Comparison of ENCODE assay signal across 8 cellular contexts in the genomic region with DNA sequence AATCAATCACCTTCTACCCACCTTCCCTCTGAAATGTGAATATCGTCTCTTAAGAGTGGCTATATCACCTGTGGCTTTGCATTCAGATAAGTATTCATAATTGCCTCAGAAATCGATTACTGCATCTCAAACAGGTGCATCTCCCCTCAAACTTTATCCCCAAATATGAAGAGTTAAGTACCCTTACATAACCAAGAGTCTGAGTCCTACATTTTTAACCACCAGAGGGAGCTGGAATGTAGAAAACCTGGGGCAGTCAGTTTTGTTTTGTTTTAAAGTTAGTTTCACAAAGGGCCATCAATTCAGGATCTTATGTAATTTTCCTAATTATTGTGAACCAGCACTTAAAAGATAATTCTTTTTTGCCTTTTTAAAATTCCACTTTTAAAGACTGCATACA. TPM values are rescaled to one million over a fixed set of nuclear protein-coding genes. Genes with fewer than 3 reads are reported as not detected.
DNase-seq lines count a peak whose midpoint lies in the region; ATAC-seq, FAIRE-seq and TF ChIP-seq lines count a peak whose summit lies in the region.

No MANE protein-coding gene starts in this region.

- no peak overlapping the region for H3K18ac ChIP-seq in H1 (ENCODE audit: extremely low read depth, low read length)

- no peaks in the 10 kb centered on the region for H3K79me2 ChIP-seq in H1 (ENCODE audit: control insufficient read depth in 1 of 2, insufficient read depth in 2 of 2, low read length in 2 of 2)

- intact Hi-C loops in activated T-helper 2 cell treated with anti-CD3 and anti-CD28 coated beads, Interferon-gamma antibody, Interleukin-2, Interleukin-4, amounts not matched to agents 10 μg/mL and 5 μg/mL and 100 μg/mL, durations not matched to agents 14 hours and 24 hours and 36 hours (cut with micrococcal nuclease): loop anchor here (1.0 to 10.0 kb wide), 3 partner anchors 92 to 704 kb away; no protein-coding TSS in a partner anchor

- H3K23ac ChIP-seq in H1 (ENCODE audit: insufficient read length): no peak overlapping the region

- no peak overlapping the region for H3K56ac ChIP-seq in H1 (replicated peaks; ENCODE audit: insufficient read length, low read depth, low read length)

- H3K4me2 ChIP-seq in H1 (ENCODE audit: insufficient read depth in 1 of 2, low read depth in 2 of 2, low read length in 2 of 2): 0 out of 4 replicates have a peak overlapping the region, but pooled peaks of 1 of the 2 experiments have one; percentile 13

- TF ChIP-seq EP300 in H1 (IDR thresholded peaks at IDR 0.05; ENCODE audit: borderline replicate concordance in 1 of 2, low read depth in 2 of 2, low read length in 2 of 2): no peak

- H3K9ac ChIP-seq in H1 (replicated peaks in 1 of 4; ENCODE audit: extremely low read depth in 1 of 4, low read depth in 3 of 4, low read length in 3 of 4): no peak overlapping the region

- H3K9me3 ChIP-seq in RWPE2 (ENCODE audit: severe bottlenecking) (no peaks in the 10 kb centered on the region), H1 (ENCODE audit: insufficient read depth in 2 of 2, low read depth in 1 of 2, low read length in 1 of 2) (no peaks in the 10 kb centered on the region)

- H3K27me3 Mint-ChIP-seq in activated T-helper 2 cell treated with anti-CD3 and anti-CD28 coated beads, Interferon-gamma antibody, Interleukin-2, Interleukin-4, amounts not matched to agents 10 μg/mL and 5 μg/mL and 100 μg/mL, durations not matched to agents 14 hours and 24 hours and 36 hours (ENCODE audit: low read depth): no peaks in the 10 kb centered on the region

- H3K9me3 Mint-ChIP-seq in activated T-helper 2 cell treated with anti-CD3 and anti-CD28 coated beads, Interferon-gamma antibody, Interleukin-2, Interleukin-4, amounts not matched to agents 10 μg/mL and 5 μg/mL and 100 μg/mL, durations not matched to agents 14 hours and 24 hours and 36 hours: no peaks in the 10 kb centered on the region

- H3K4me1 Mint-ChIP-seq in activated T-helper 2 cell treated with anti-CD3 and anti-CD28 coated beads, Interferon-gamma antibody, Interleukin-2, Interleukin-4, amounts not matched to agents 10 μg/mL and 5 μg/mL and 100 μg/mL, durations not matched to agents 14 hours and 24 hours and 36 hours (ENCODE audit: low read depth): peaks cover 19% of the 10 kb centered on the region

- no peaks in the 10 kb centered on the region for H3K79me1 ChIP-seq in H1 (ENCODE audit: low read depth, low read length)

- H4K8ac ChIP-seq in H1 (ENCODE audit: extremely low read depth, insufficient read depth, low read length): no peak overlapping the region

- ATAC-seq in HG03439 (IDR thresholded peaks at IDR 0.05; ENCODE audit: unreplicated experiment): peak; percentile 56
- ATAC-seq in RWPE2 (ENCODE audit: low read depth): peak; percentile 50; the same call in 1 of the 3 replicates
- no peak for ATAC-seq in HG03139 (IDR thresholded peaks at IDR 0.05; ENCODE audit: unreplicated experiment)

- DNase-seq in DMS114 treated with DMSO at 0.1 percent for 48 hours (lab: John Stamatoyannopoulos, UW; ENCODE audit: unreplicated experiment) (peak; percentile 16), RWPE2 (ENCODE audit: low spot score) (no peak), H1 (ENCODE audit: low read depth in 1 of 2, low spot score in 2 of 2) (no peak), middle frontal gyrus (ENCODE audit: extremely low spot score, low spot score) (peak; percentile 36), occipital lobe (lab: John Stamatoyannopoulos, UW) (no peak)
- no peak for DNase-seq in activated T-helper 2 cell treated with anti-CD3 and anti-CD28 coated beads, Interferon-gamma antibody, Interleukin-2, Interleukin-4, amounts not matched to agents 10 μg/mL and 5 μg/mL and 100 μg/mL, durations not matched to agents 14 hours and 24 hours and 36 hours (ENCODE audit: low spot score)

- H2BK5ac ChIP-seq in H1 (ENCODE audit: low read depth, low read length): no peak overlapping the region

- no peak overlapping the region for H4K5ac ChIP-seq in H1 (ENCODE audit: insufficient read length, low read depth, low read length)

- H3K4me3 ChIP-seq in RWPE2 (ENCODE audit: severe bottlenecking) (no peak overlapping the region), H1 (ENCODE audit: extremely low read depth in 1 of 4, insufficient read depth in 2 of 4, low read depth in 3 of 4, low read length in 4 of 4) (no peak overlapping the region)

- H2AK5ac ChIP-seq in H1 (ENCODE audit: low read depth, low read length): no peak overlapping the region

- H3K27ac ChIP-seq in RWPE2 (ENCODE audit: poor library complexity, severe bottlenecking) (peak overlapping the region; percentile 71), H1 (ENCODE audit: low read depth, low read length) (no peak overlapping the region)

- H4K20me1 ChIP-seq in H1 (replicated peaks in 1 of 2; ENCODE audit: control insufficient read depth in 1 of 2, insufficient read depth in 2 of 2, low read length in 2 of 2): no peaks in the 10 kb centered on the region

- H3K4me3 Mint-ChIP-seq in activated T-helper 2 cell treated with anti-CD3 and anti-CD28 coated beads, Interferon-gamma antibody, Interleukin-2, Interleukin-4, amounts not matched to agents 10 μg/mL and 5 μg/mL and 100 μg/mL, durations not matched to agents 14 hours and 24 hours and 36 hours (ENCODE audit: low read depth): no peak overlapping the region

- no peak overlapping the region for H2AFZ ChIP-seq in H1 (ENCODE audit: low read length)

- WGBS in H1 (ENCODE audit: extremely low coverage in 1 of 2, insufficient coverage in 1 of 2, insufficient read length in 1 of 2, insufficient replicate concordance in 2 of 2, low coverage in 1 of 2, low lambda C conversion rate in 2 of 2, missing lambda C conversion rate in 1 of 2), 2 experiments: 33% methylated on average over 2 of the region's 2 CpGs; no CpG with 5 or more reads in 1 of the 2 experiments

- FAIRE-seq in H1 (lab: Jason Lieb, UNC): no peak

- TF ChIP-seq RAD21 in H1 (IDR thresholded peaks at IDR 0.05 in 1 of 2, conservative IDR thresholded peaks at IDR 0.05 in 1 of 2; ENCODE audit: low read depth in 2 of 2, low read length in 2 of 2): peak; percentile 53 to 58

- TF ChIP-seq POLR2A in H1 (IDR thresholded peaks at IDR 0.05; ENCODE audit: control extremely low read depth in 1 of 2, low read depth in 2 of 2, low read length in 2 of 2): no peak

- no peaks in the 10 kb centered on the region; the same call in 1 of the 2 replicates for H3K23me2 ChIP-seq in H1 (ENCODE audit: low read depth, low read length)

- no peak overlapping the region for H2BK12ac ChIP-seq in H1 (ENCODE audit: low read depth, low read length)

- H2BK20ac ChIP-seq in H1 (ENCODE audit: low read length): no peak overlapping the region

- H3K4me1 ChIP-seq in RWPE2 (ENCODE audit: insufficient read depth, poor library complexity, severe bottlenecking): peaks cover 8% of the 10 kb centered on the region
- no peaks in the 10 kb centered on the region; a peak in 1 of 7 replicates for H3K4me1 ChIP-seq in H1 (replicated peaks in 1 of 4; ENCODE audit: control insufficient read depth in 3 of 4, insufficient read depth in 4 of 4, low read length in 3 of 4)

- H2BK15ac ChIP-seq in H1 (ENCODE audit: low read length): no peak overlapping the region

- peaks cover 23% of the 10 kb centered on the region for H3K36me3 Mint-ChIP-seq in activated T-helper 2 cell treated with anti-CD3 and anti-CD28 coated beads, Interferon-gamma antibody, Interleukin-2, Interleukin-4, amounts not matched to agents 10 μg/mL and 5 μg/mL and 100 μg/mL, durations not matched to agents 14 hours and 24 hours and 36 hours (ENCODE audit: low read depth)

- POLR2A ChIA-PET in H1 (lab: Charles Lee; ENCODE audit: partially characterized antibody): no interaction called here

- no peak overlapping the region for H4K91ac ChIP-seq in H1 (replicated peaks; ENCODE audit: insufficient read length, low read length)

- no peak overlapping the region for H3K14ac ChIP-seq in H1 (ENCODE audit: insufficient read length)

- CTCF ChIA-PET in H1 (lab: Charles Lee; ENCODE audit: partially characterized antibody): no interaction called here

- no peaks in the 10 kb centered on the region for H3K27me3 ChIP-seq in RWPE2 (ENCODE audit: insufficient read depth, poor library complexity, severe bottlenecking)
- H3K27me3 ChIP-seq in H1 (replicated peaks in 1 of 4; ENCODE audit: control insufficient read depth in 3 of 4, extremely low read depth in 1 of 4, insufficient read depth in 3 of 4, low read length in 3 of 4): no peaks in the 10 kb centered on the region

- H3K36me3 ChIP-seq in RWPE2 (ENCODE audit: low read depth) (no peaks in the 10 kb centered on the region), H1 (ENCODE audit: control insufficient read depth in 2 of 4, insufficient read depth in 4 of 4, low read length in 3 of 4) (peaks cover 0 to under 1% (median 0%) of the 10 kb centered on the region in 4 experiments; a peak in 3 of 8 replicates)

- no peak overlapping the region for H2BK120ac ChIP-seq in H1 (replicated peaks; ENCODE audit: low read depth, low read length)

- H3K27ac Mint-ChIP-seq in activated T-helper 2 cell treated with anti-CD3 and anti-CD28 coated beads, Interferon-gamma antibody, Interleukin-2, Interleukin-4, amounts not matched to agents 10 μg/mL and 5 μg/mL and 100 μg/mL, durations not matched to agents 14 hours and 24 hours and 36 hours: no peak overlapping the region

- TF ChIP-seq CTCF in RWPE2 (IDR thresholded peaks at IDR 0.05; ENCODE audit: poor library complexity, severe bottlenecking) (peak; percentile 75), H1 (IDR thresholded peaks at IDR 0.05; ENCODE audit: control extremely low read depth in 1 of 3, insufficient read depth in 1 of 3, low read depth in 1 of 3, low read length in 3 of 3) (peak in 2 of 3 experiments; percentile 36 to 51; a peak in 2 of 4 replicates)

- H3K4ac ChIP-seq in H1 (replicated peaks; ENCODE audit: insufficient read length, low read depth, low read length): no peak overlapping the region

RNA-seq across cellular contexts. Expression of gene TCEANC, which starts 5.7 kb away (rescaled TPM):
- 2.0 and 3.2 TPM in 2 replicates for total RNA-seq in H1 (2021; fragmentation: NEBNext Ultra II Directional; extraction: Animal tissue kit (Norgen Biotek cat#: 25700))
- polyA plus RNA-seq in H1 (2011; rRNA removed): 0.47 and 0.88 TPM in 2 replicates
- polyA plus RNA-seq in H1 (2011; cell fraction: cytosol; rRNA removed): 1.5 TPM
- 0.78 TPM for polyA plus RNA-seq in H1 (2011; cell fraction: nucleus; rRNA removed)
- polyA plus RNA-seq in H1 (2012, experiment 1 of 2): 0.94 to 2.2 TPM (median 1.5 TPM) in 4 replicates
- polyA plus RNA-seq in H1 (2012, experiment 2 of 2): 0.25 TPM
- polyA plus RNA-seq in H1 (2013, experiment 1 of 2): 1.2 TPM
- polyA plus RNA-seq in H1 (2013, experiment 2 of 2): 1.1 TPM
- 2.2 and 4.1 TPM in 2 replicates for polyA minus RNA-seq in H1 (2011; rRNA and poly(A)+ RNA removed)
- polyA minus RNA-seq in H1 (2011; cell fraction: cytosol; rRNA and poly(A)+ RNA removed): 1.5 TPM
- 2.9 TPM for polyA minus RNA-seq in H1 (2011; cell fraction: nucleus; rRNA and poly(A)+ RNA removed)
- 2.5 and 2.8 TPM in 2 replicates for total RNA-seq in activated T-helper 2 cell treated with anti-CD3 and anti-CD28 coated beads, Interferon-gamma antibody, Interleukin-2, Interleukin-4, amounts not matched to agents 10 μg/mL and 5 μg/mL and 100 μg/mL, durations not matched to agents 14 hours and 24 hours and 36 hours
- total RNA-seq in occipital lobe: 14.7 TPM

RNA-seq across cellular contexts. Expression of gene RAB9A, which starts 30.3 kb away (rescaled TPM):
- total RNA-seq in H1 (2021; fragmentation: NEBNext Ultra II Directional; extraction: Animal tissue kit (Norgen Biotek cat#: 25700)): 29.4 and 34.0 TPM in 2 replicates
- 12.4 and 21.8 TPM in 2 replicates for polyA plus RNA-seq in H1 (2011; rRNA removed)
- 17.1 TPM for polyA plus RNA-seq in H1 (2011; cell fraction: cytosol; rRNA removed)
- 5.7 TPM for polyA plus RNA-seq in H1 (2011; cell fraction: nucleus; rRNA removed)
- polyA plus RNA-seq in H1 (2012, experiment 1 of 2): 19.8 to 21.8 TPM (median 20.8 TPM) in 4 replicates
- polyA plus RNA-seq in H1 (2012, experiment 2 of 2): 5.5 TPM
- polyA plus RNA-seq in H1 (2013, experiment 1 of 2): 21.1 TPM
- 18.6 TPM for polyA plus RNA-seq in H1 (2013, experiment 2 of 2)
- 8.2 and 12.2 TPM in 2 replicates for polyA minus RNA-seq in H1 (2011; rRNA and poly(A)+ RNA removed)
- 9.7 TPM for polyA minus RNA-seq in H1 (2011; cell fraction: cytosol; rRNA and poly(A)+ RNA removed)
- polyA minus RNA-seq in H1 (2011; cell fraction: nucleus; rRNA and poly(A)+ RNA removed): 6.4 TPM
- 13.0 and 14.6 TPM in 2 replicates for total RNA-seq in activated T-helper 2 cell treated with anti-CD3 and anti-CD28 coated beads, Interferon-gamma antibody, Interleukin-2, Interleukin-4, amounts not matched to agents 10 μg/mL and 5 μg/mL and 100 μg/mL, durations not matched to agents 14 hours and 24 hours and 36 hours
- total RNA-seq in occipital lobe: 29.2 TPM

Comparison
In these comparisons a context has a peak if more than half of its experiments do, and no peak if none do; other contexts are left out.
1. DNase-seq: peak in DMS114 treated with DMSO at 0.1 percent for 48 hours (single experiment) and middle frontal gyrus (single experiment); none in RWPE2 (single experiment), H1 (0 of 2), activated T-helper 2 cell treated with anti-CD3 and anti-CD28 coated beads, Interferon-gamma antibody, Interleukin-2, Interleukin-4, amounts not matched to agents 10 μg/mL and 5 μg/mL and 100 μg/mL, durations not matched to agents 14 hours and 24 hours and 36 hours (single experiment) and occipital lobe (single experiment).